Comparison of ENCODE assay signal across 20 cellular contexts in the genomic region with DNA sequence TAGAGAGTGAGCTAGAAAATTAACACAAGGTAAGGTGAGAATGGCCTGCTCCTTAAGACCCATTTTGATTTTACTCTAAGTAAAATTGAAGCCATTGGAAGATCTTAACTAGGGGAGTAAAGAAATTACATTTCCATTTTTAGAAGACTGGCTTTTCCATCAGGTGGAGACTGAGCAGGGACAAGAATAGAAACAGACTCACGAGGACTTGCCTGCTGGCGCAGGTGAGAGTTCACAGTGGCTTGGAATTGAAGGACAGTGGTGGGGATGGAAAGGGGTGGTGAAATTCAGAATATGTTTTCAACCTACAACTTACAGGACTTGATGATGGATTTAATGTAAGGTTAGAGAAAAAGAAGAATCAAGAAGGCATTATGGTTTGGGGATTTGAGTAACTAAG.
A peak's percentile ranks its signal among the peaks of the same experiment; 100 is the strongest.
DNase-seq lines count a peak whose midpoint lies in the region; ATAC-seq lines count a peak whose summit lies in the region.
"Had no signal": no experiment of that assay in that cellular context is flagged by ENCODE, and none has a peak within 500 bp of the region (broad histone marks: within the 10 kb centered on the region; RNA-seq: fewer than 3 reads in every experiment).

No MANE protein-coding gene starts in this region.

- H3K9ac ChIP-seq in GM23248, result no peak overlapping the region

- no peaks in the 10 kb centered on the region for H3K36me3 ChIP-seq in CD4-positive, CD25-positive, alpha-beta regulatory T cell (ENCODE audit: control insufficient read depth, insufficient read depth, low read length)
- H3K36me3 ChIP-seq in GM23248 (ENCODE audit: low read depth), result no peaks in the 10 kb centered on the region
- H3K36me3 ChIP-seq: MG63 had no signal

- intact Hi-C loops in left ventricle myocardium superior (cut with micrococcal nuclease), result no loop called here

- 96 to 100% methylated on average over 2 of the region's 2 CpGs for WGBS in GM23248 (ENCODE audit: low coverage in 1 of 2, low lambda C conversion rate in 2 of 2, missing lambda C conversion rate in 2 of 2), 2 experiments

- H4K20me1 ChIP-seq in GM23248 (ENCODE audit: insufficient read depth), result no peaks in the 10 kb centered on the region

- DNase-seq in activated T-cell treated with anti-CD3 and anti-CD28 coated beads, Interleukin-2, amount 50 U/mL, for 24 hours, result no peak
- no peak for DNase-seq in activated T-cell treated with anti-CD3 and anti-CD28 coated beads, Interleukin-2, amount 50 U/mL, for 1 hour
- no peak for DNase-seq in CD4-positive, CD25-positive, alpha-beta regulatory T cell
- DNase-seq in T-cell (no peak), left ventricle myocardium superior (no peak), GM23248 (no peak), NCI-H82 (lab: John Stamatoyannopoulos, UW) (no peak)
- DNase-seq: AML-193, C1 segment of cervical spinal cord, DMS53, GDM1, Kasumi-1, MG63, NCI-H1417, NCI-H1694 treated with DMSO at 0.1 percent for 48 hours, NCI-H446, NCI-H526, SHP77 had no signal

- ATAC-seq in CD4-positive, CD25-positive, alpha-beta regulatory T cell (ENCODE audit: low read depth in 2 of 2), result no peak
- ATAC-seq in T-cell (replicated peaks in 1 of 4) (no peak), left ventricle myocardium superior (peak; percentile 87), HG03095 (IDR thresholded peaks at IDR 0.05; ENCODE audit: unreplicated experiment) (no peak)
- ATAC-seq: HCT116 had no signal

- no peaks in the 10 kb centered on the region for H3K27me3 ChIP-seq in CD4-positive, CD25-positive, alpha-beta regulatory T cell (ENCODE audit: control insufficient read depth, insufficient read depth, low read length)
- no peaks in the 10 kb centered on the region for H3K27me3 ChIP-seq in GM23248 (replicated peaks; ENCODE audit: insufficient read depth)
- H3K27me3 ChIP-seq: MG63 had no signal

- H3K4me3 ChIP-seq in CD4-positive, CD25-positive, alpha-beta regulatory T cell (ENCODE audit: low read depth, low read length), result no peak overlapping the region
- no peak overlapping the region for H3K4me3 ChIP-seq in GM23248
- H3K4me3 ChIP-seq: MG63 had no signal

- no peaks in the 10 kb centered on the region for H3K27me3 Mint-ChIP-seq in activated T-cell treated with anti-CD3 and anti-CD28 coated beads, Interleukin-2, amount 50 U/mL, for 24 hours
- H3K27me3 Mint-ChIP-seq in CD4-positive, CD25-positive, alpha-beta regulatory T cell, result no peaks in the 10 kb centered on the region
- H3K27me3 Mint-ChIP-seq in T-cell, result no peaks in the 10 kb centered on the region

- H3K4me1 Mint-ChIP-seq in activated T-cell treated with anti-CD3 and anti-CD28 coated beads, Interleukin-2, amount 50 U/mL, for 24 hours (ENCODE audit: low read depth), result peaks cover 66% of the 10 kb centered on the region
- peaks cover 6 to 34% (median 19%) of the 10 kb centered on the region in 4 donors for H3K4me1 Mint-ChIP-seq in CD4-positive, CD25-positive, alpha-beta regulatory T cell
- peaks cover 33 to 38% (median 37%) of the 10 kb centered on the region in 3 donors for H3K4me1 Mint-ChIP-seq in T-cell

- in situ Hi-C loops in GM23248 (cut with MboI), result no loop called here

- H3K9me3 ChIP-seq in CD4-positive, CD25-positive, alpha-beta regulatory T cell (ENCODE audit: control insufficient read depth in 2 of 2, low read length in 2 of 2), result no peaks in the 10 kb centered on the region
- no peaks in the 10 kb centered on the region for H3K9me3 ChIP-seq in GM23248 (ENCODE audit: low read depth)
- H3K9me3 ChIP-seq: MG63 had no signal

- peaks cover 13% of the 10 kb centered on the region; the same call in 1 of the 2 replicates for H3F3A ChIP-seq in GM23248 (ENCODE audit: insufficient read depth)

- H3K4me3 Mint-ChIP-seq in activated T-cell treated with anti-CD3 and anti-CD28 coated beads, Interleukin-2, amount 50 U/mL, for 24 hours, result no peak overlapping the region
- H3K4me3 Mint-ChIP-seq in CD4-positive, CD25-positive, alpha-beta regulatory T cell, result no peak overlapping the region
- no peak overlapping the region for H3K4me3 Mint-ChIP-seq in T-cell

- POLR2A ChIA-PET in T-cell (lab: Charles Lee), result interaction anchor here in 1 of 2 donors (0.6 to 2.7 kb wide), 2 partner anchors 8 to 11 kb away, joined by 3 to 16 read pairs; no protein-coding TSS in a partner anchor

- no peak overlapping the region for H2AFZ ChIP-seq in GM23248

- no peaks in the 10 kb centered on the region for H3K9me2 ChIP-seq in GM23248 (ENCODE audit: insufficient read depth)

- H3K36me3 Mint-ChIP-seq in activated T-cell treated with anti-CD3 and anti-CD28 coated beads, Interleukin-2, amount 50 U/mL, for 24 hours (ENCODE audit: low read depth), result peaks cover 11% of the 10 kb centered on the region
- H3K36me3 Mint-ChIP-seq in CD4-positive, CD25-positive, alpha-beta regulatory T cell, result peaks cover 6% of the 10 kb centered on the region
- no peaks in the 10 kb centered on the region for H3K36me3 Mint-ChIP-seq in T-cell

- peaks cover 15% of the 10 kb centered on the region for H3K4me1 ChIP-seq in CD4-positive, CD25-positive, alpha-beta regulatory T cell (ENCODE audit: control insufficient read depth, insufficient read depth, low read length, poor library complexity, severe bottlenecking)
- H3K4me1 ChIP-seq in GM23248 (ENCODE audit: insufficient read depth), result peaks cover 16% of the 10 kb centered on the region

- peak overlapping the region; percentile 20 for H3K27ac Mint-ChIP-seq in activated T-cell treated with anti-CD3 and anti-CD28 coated beads, Interleukin-2, amount 50 U/mL, for 24 hours
- peak overlapping the region; percentile 39 to 67 (median 43) for H3K27ac Mint-ChIP-seq in CD4-positive, CD25-positive, alpha-beta regulatory T cell
- peak overlapping the region; percentile 47 to 70 for H3K27ac Mint-ChIP-seq in T-cell

- no peak overlapping the region for H3K4me2 ChIP-seq in GM23248 (ENCODE audit: unreplicated experiment)

- H3K9me3 Mint-ChIP-seq in activated T-cell treated with anti-CD3 and anti-CD28 coated beads, Interleukin-2, amount 50 U/mL, for 24 hours, result peaks cover 6% of the 10 kb centered on the region
- peaks cover 0 to 2% (median 0%) of the 10 kb centered on the region in 7 donors for H3K9me3 Mint-ChIP-seq in CD4-positive, CD25-positive, alpha-beta regulatory T cell
- H3K9me3 Mint-ChIP-seq in T-cell, result no peaks in the 10 kb centered on the region

- H3K79me2 ChIP-seq in GM23248 (ENCODE audit: insufficient read depth), result no peaks in the 10 kb centered on the region

- no peak overlapping the region for H3K27ac ChIP-seq in CD4-positive, CD25-positive, alpha-beta regulatory T cell (ENCODE audit: insufficient read depth, low read length, poor library complexity, severe bottlenecking)
- H3K27ac ChIP-seq in GM23248, result no peak overlapping the region

- CTCF ChIA-PET in T-cell (lab: Charles Lee), result interaction anchor here in 1 of 2 donors (1.7 kb wide), 1 partner anchor 59 kb away, joined by 4 read pairs; no protein-coding TSS in a partner anchor
